Comparison of ENCODE assay signal across 15 cellular contexts in genomic region chr6:9521152-9521530, GRCh38.
A peak's percentile ranks its signal among the peaks of the same experiment; 100 is the strongest.
DNase-seq lines count a peak whose midpoint lies in the region; ATAC-seq, FAIRE-seq and TF ChIP-seq lines count a peak whose summit lies in the region.
"Had no signal": no experiment of that assay in that cellular context is flagged by ENCODE, and none has a peak within 500 bp of the region (broad histone marks: within the 10 kb centered on the region; RNA-seq: fewer than 3 reads in every experiment).

No MANE protein-coding gene starts in this region.

- H3K4me1 ChIP-seq in endothelial cell of umbilical vein (ENCODE audit: control insufficient read depth, extremely low read depth, insufficient read depth, low read length) (peaks cover 33% of the 10 kb centered on the region), right cardiac atrium (ENCODE audit: control insufficient read depth, insufficient read depth, low read length) (no peaks in the 10 kb centered on the region)
- H3K4me1 ChIP-seq: testis had no signal

- DNase-seq in endothelial cell of umbilical vein (ENCODE audit: low read depth, low spot score): no peak
- DNase-seq in stimulated activated CD4-positive, alpha-beta T cell treated with anti-CD3 and anti-CD28 coated beads, Interleukin-4, amount 100 ng/mL, for 24 hours: no peak
- DNase-seq in right cardiac atrium: no peak
- DNase-seq in NCI-H1105 (lab: John Stamatoyannopoulos, UW): no peak
- DNase-seq in foreskin fibroblast: no peak
- DNase-seq: activated CD8-positive, alpha-beta memory T cell treated with anti-CD3 and anti-CD28 coated beads, Interleukin-2, amount 10 ng/mL, durations not matched to agents 7 days and 5 days; CD4-positive, alpha-beta T cell; naive B cell; NCI-H446 treated with DMSO at 0.1 percent for 48 hours; RPMI8226; testis had no signal

- dilution Hi-C loops in endothelial cell of umbilical vein (cut with MboI; ENCODE audit: extremely low pct_ligation_motif_present, low sequenced_read_pairs): no loop called here

- no peaks in the 10 kb centered on the region for H4K20me1 ChIP-seq in endothelial cell of umbilical vein (replicated peaks; ENCODE audit: control insufficient read depth, extremely low read depth, insufficient read depth, low read length)

- POLR2A ChIA-PET in endothelial cell of umbilical vein (lab: Charles Lee): no interaction called here

- WGBS in right cardiac atrium: 76% methylated on average over 3 of the region's 3 CpGs

- H3K4me3 ChIP-seq in endothelial cell of umbilical vein (replicated peaks in 1 of 3; ENCODE audit: insufficient read depth in 1 of 3, low read depth in 1 of 3, low read length in 3 of 3): peak overlapping the region in 1 of 3 experiments; percentile 30
- no peak overlapping the region for H3K4me3 ChIP-seq in right cardiac atrium (ENCODE audit: low read length)
- H3K4me3 ChIP-seq in foreskin fibroblast (ENCODE audit: low read depth in 1 of 2, low read length in 2 of 2): no peak overlapping the region
- H3K4me3 ChIP-seq: testis had no signal

- H3K36me3 ChIP-seq in endothelial cell of umbilical vein (ENCODE audit: control insufficient read depth in 2 of 2, extremely low read depth in 1 of 2, insufficient read depth in 2 of 2, low read length in 2 of 2): no peaks in the 10 kb centered on the region

- no peaks in the 10 kb centered on the region for H3K27me3 ChIP-seq in endothelial cell of umbilical vein (ENCODE audit: control insufficient read depth in 2 of 2, insufficient read depth in 2 of 2, low read length in 2 of 2)
- no peaks in the 10 kb centered on the region for H3K27me3 ChIP-seq in right cardiac atrium (ENCODE audit: control insufficient read depth, insufficient read depth)
- H3K27me3 ChIP-seq: testis had no signal

- TF ChIP-seq CTCF in endothelial cell of umbilical vein (IDR thresholded peaks at IDR 0.05; ENCODE audit: extremely low read depth in 1 of 2, insufficient read depth in 1 of 2, low read depth in 1 of 2, low read length in 2 of 2): no peak
- TF ChIP-seq CTCF in foreskin fibroblast (IDR thresholded peaks at IDR 0.05; ENCODE audit: low read depth, low read length): no peak

- H3K9me3 ChIP-seq in endothelial cell of umbilical vein (replicated peaks; ENCODE audit: control insufficient read depth, insufficient read depth, low read length): no peaks in the 10 kb centered on the region
- no peaks in the 10 kb centered on the region for H3K9me3 ChIP-seq in right cardiac atrium (ENCODE audit: control insufficient read depth, low read length)
- H3K9me3 ChIP-seq: testis had no signal

- no peaks in the 10 kb centered on the region for H3K9me1 ChIP-seq in endothelial cell of umbilical vein (replicated peaks; ENCODE audit: control insufficient read depth, extremely low read depth, insufficient read depth, low read length)

- no peak overlapping the region for H2AFZ ChIP-seq in endothelial cell of umbilical vein (ENCODE audit: low read depth, low read length)

- peak overlapping the region; percentile 80 for H3K4me2 ChIP-seq in endothelial cell of umbilical vein (ENCODE audit: insufficient read depth, low read length)

- ATAC-seq in GM18505 (IDR thresholded peaks at IDR 0.05; ENCODE audit: unreplicated experiment) (peak; percentile 40), GM21529 (IDR thresholded peaks at IDR 0.05; ENCODE audit: unreplicated experiment) (peak; percentile 49), HG03280 (IDR thresholded peaks at IDR 0.05; ENCODE audit: unreplicated experiment) (peak; percentile 21), right cardiac atrium (no peak)
- ATAC-seq: activated CD8-positive, alpha-beta memory T cell treated with anti-CD3 and anti-CD28 coated beads, Interleukin-2, amount 10 ng/mL, durations not matched to agents 7 days and 5 days had no signal

- H3K79me2 ChIP-seq in endothelial cell of umbilical vein (ENCODE audit: control insufficient read depth, insufficient read depth, low read length): no peaks in the 10 kb centered on the region

- H3K27ac ChIP-seq in endothelial cell of umbilical vein (ENCODE audit: insufficient read depth, low read depth, low read length) (peak overlapping the region; percentile 92), right cardiac atrium (ENCODE audit: low read length) (no peak overlapping the region)
- H3K27ac ChIP-seq: testis had no signal

- peak overlapping the region; percentile 79 for H3K9ac ChIP-seq in endothelial cell of umbilical vein (replicated peaks; ENCODE audit: extremely low read depth, insufficient read depth, low read length)

- CTCF ChIA-PET in endothelial cell of umbilical vein (lab: Charles Lee): interaction anchor here (0.9 kb wide), 1 partner anchor 16 kb away, joined by 4 read pairs; no protein-coding TSS in a partner anchor

- TF ChIP-seq POLR2A in GM18505 (IDR thresholded peaks at IDR 0.05; ENCODE audit: borderline replicate concordance, extremely low read depth, insufficient read depth, insufficient read length) (no peak), endothelial cell of umbilical vein (IDR thresholded peaks at IDR 0.05; ENCODE audit: low read depth, low read length) (no peak)

- BruUV-seq in endothelial cell of umbilical vein (replicated peaks; lab: Mats Ljungman, UMichigan): TSS peak; percentile 83

- no peak for FAIRE-seq in endothelial cell of umbilical vein (lab: Jason Lieb, UNC)
- FAIRE-seq: frontal cortex had no signal

- intact Hi-C loops in endothelial cell of umbilical vein (cut with micrococcal nuclease) (no loop called here), right cardiac atrium (cut with DNase I) (no loop called here)

TF ChIP-seq in endothelial cell of umbilical vein, 7 proteins besides CTCF, POLR2A, EP300 and RAD21:
- TF ChIP-seq JUN (IDR thresholded peaks at IDR 0.05; ENCODE audit: borderline replicate concordance, insufficient read depth, insufficient read length, low read depth) (no peak), MYC (IDR thresholded peaks at IDR 0.05; ENCODE audit: low read depth, low read length) (no peak), GATA2 (IDR thresholded peaks at IDR 0.05; ENCODE audit: insufficient read depth, insufficient read length, low read depth, low read length) (peak; percentile 50)
TF ChIP-seq in endothelial cell of umbilical vein: peak in this region for 1.

Comparison
In these comparisons a context has a peak if more than half of its experiments do, and no peak if none do; other contexts are left out.
1. ATAC-seq: peak in GM18505 (single experiment), GM21529 (single experiment) and HG03280 (single experiment); none in right cardiac atrium (0 of 2).